In genomic region chr12:66647034-66647691, GRCh38 we compare ENCODE assay signal across 14 cellular contexts. TPM values are rescaled to one million over a fixed set of nuclear protein-coding genes. Genes with fewer than 3 reads are reported as not detected.
DNase-seq lines count a peak whose midpoint lies in the region; ATAC-seq, FAIRE-seq and TF ChIP-seq lines count a peak whose summit lies in the region.
"Had no signal": no experiment of that assay in that cellular context is flagged by ENCODE, and none has a peak within 500 bp of the region (broad histone marks: within the 10 kb centered on the region; RNA-seq: fewer than 3 reads in every experiment).

No MANE protein-coding gene starts in this region.

- TF ChIP-seq POLR2A in adrenal gland (IDR thresholded peaks at IDR 0.05), result no peak

- ATAC-seq in HG03460 (IDR thresholded peaks at IDR 0.05; ENCODE audit: unreplicated experiment), result no peak

- no peaks in the 10 kb centered on the region for H3K36me3 ChIP-seq in adrenal gland (replicated peaks in 1 of 2)

- H3K4me3 ChIP-seq in fibroblast of the aortic adventitia (ENCODE audit: low read depth, low read length), result no peak overlapping the region
- H3K4me3 ChIP-seq in adrenal gland, result no peak overlapping the region

- no peak for TF ChIP-seq CTCF in fibroblast of the aortic adventitia (IDR thresholded peaks at IDR 0.05; ENCODE audit: insufficient read depth, low read length)
- no peak for TF ChIP-seq CTCF in adrenal gland (IDR thresholded peaks at IDR 0.05)

- WGBS in adrenal gland, 4 donors, result 77 to 84% (median 80%) methylated on average over 5 of the region's 5 CpGs

- H3K27me3 ChIP-seq in adrenal gland, result no peaks in the 10 kb centered on the region

- no peak overlapping the region for H3K27ac ChIP-seq in adrenal gland
- H3K27ac ChIP-seq: 22Rv1 had no signal

- no peaks in the 10 kb centered on the region for H3K9me3 ChIP-seq in adrenal gland (replicated peaks in 1 of 3)

- no peak for FAIRE-seq in urothelium cell line (lab: Jason Lieb, UNC)

- no peaks in the 10 kb centered on the region for H3K4me1 ChIP-seq in adrenal gland (replicated peaks in 1 of 2)

- intact Hi-C loops in adrenal gland (cut with DNase I), result no loop called here

- peak; percentile 3 for DNase-seq in DMS 273 (lab: John Stamatoyannopoulos, UW; ENCODE audit: unreplicated experiment)
- no peak for DNase-seq in DMS 273 treated with DMSO at 0.1 percent for 48 hours (lab: John Stamatoyannopoulos, UW)
- DNase-seq in SW480 (ENCODE audit: low spot score), result peak; percentile 52
- DNase-seq in fibroblast of the aortic adventitia (ENCODE audit: low read depth), result peak; percentile 86
- peak; percentile 73 for DNase-seq in urothelium cell line (ENCODE audit: low spot score)
- DNase-seq in adrenal gland, result no peak
- DNase-seq in NCI-H2196 (lab: John Stamatoyannopoulos, UW; ENCODE audit: unreplicated experiment), result no peak
- DNase-seq: activated CD4-positive, alpha-beta T cell treated with anti-CD3 and anti-CD28 coated beads for 48 hours; activated effector memory CD4-positive, alpha-beta T cell treated with Interleukin-2 at 50 U/mL for 16 hours; NCI-H1092; NCI-H526 treated with DMSO at 0.1 percent for 48 hours; stimulated activated CD4-positive, alpha-beta T cell treated with anti-CD3 and anti-CD28 coated beads, Interleukin-15, amount 100 ng/mL, for 24 hours had no signal

RNA-seq across cellular contexts. Expression of gene GRIP1, which starts 31.7 kb away (rescaled TPM):
- total RNA-seq in fibroblast of the aortic adventitia (ENCODE audit: low replicate concordance) (0.90 and 4.4 TPM in 2 replicates), adrenal gland (10 to 100 TPM in 1 of 8 donors, 1 to 10 TPM in 5, under 1 TPM in 2; 0.66 to 10.8 (median 2.5) TPM)
- 1 to 10 TPM in 2 of 3 donors, under 1 TPM in 1; 0.54 to 5.9 (median 1.4) TPM for polyA plus RNA-seq in adrenal gland

Comparison
In these comparisons a context has a peak if more than half of its experiments do, and no peak if none do; other contexts are left out.
1. DNase-seq: peak in DMS 273 (single experiment), SW480 (single experiment), fibroblast of the aortic adventitia (single experiment) and urothelium cell line (single experiment); none in DMS 273 treated with DMSO at 0.1 percent for 48 hours (single experiment), adrenal gland (0 of 7) and NCI-H2196 (single experiment).